ENCODE assay signal across 7 cellular contexts in genomic region chr20:25237610-25238318, GRCh38. TPM values are rescaled to one million over a fixed set of nuclear protein-coding genes. Genes with fewer than 3 reads are reported as not detected.
DNase-seq lines count a peak whose midpoint lies in the region; ATAC-seq and TF ChIP-seq lines count a peak whose summit lies in the region.

No MANE protein-coding gene starts in this region.

- H3K27me3 ChIP-seq in Karpas-422 (ENCODE audit: low read length) (no peaks in the 10 kb centered on the region), fibroblast of lung (ENCODE audit: control insufficient read depth, insufficient read depth, low read length) (no peaks in the 10 kb centered on the region), psoas muscle (ENCODE audit: insufficient read depth in 3 of 3, low read length in 2 of 3) (no peaks in the 10 kb centered on the region), H9 (ENCODE audit: insufficient read depth, low read length) (no peaks in the 10 kb centered on the region)

- TF ChIP-seq CTCF in fibroblast of lung (conservative IDR thresholded peaks at IDR 0.05 in 1 of 2, IDR thresholded peaks at IDR 0.05 in 1 of 2; ENCODE audit: low read depth in 1 of 2, low read length in 2 of 2) (no peak), psoas muscle (IDR thresholded peaks at IDR 0.05) (no peak), H9 (conservative IDR thresholded peaks at IDR 0.05) (no peak)

- H3K4me3 Mint-ChIP-seq in activated CD4-positive, alpha-beta memory T cell treated with anti-CD3 and anti-CD28 coated beads, Interleukin-2, amount 10 ng/mL, durations not matched to agents 7 days and 5 days: peak overlapping the region; percentile 48
- H3K4me3 Mint-ChIP-seq in H9: peak overlapping the region in 1 of 2 experiments; percentile 2; a peak in 1 of 5 replicates

- no peaks in the 10 kb centered on the region for H3K23me2 ChIP-seq in H9 (ENCODE audit: insufficient read length, low read depth, low read length, poor library complexity, severe bottlenecking)

- H3K4ac ChIP-seq in H9 (ENCODE audit: low read depth, low read length): no peak overlapping the region

- H3K4me1 ChIP-seq in Karpas-422 (ENCODE audit: low read length): peaks cover 97% of the 10 kb centered on the region
- H3K4me1 ChIP-seq in fibroblast of lung (ENCODE audit: control insufficient read depth, extremely low read depth, insufficient read depth, low read length): peaks cover 29% of the 10 kb centered on the region
- peaks cover 14% of the 10 kb centered on the region for H3K4me1 ChIP-seq in psoas muscle
- H3K4me1 ChIP-seq in H9 (ENCODE audit: insufficient read depth, low read length): no peaks in the 10 kb centered on the region

- H3K4me3 ChIP-seq in Karpas-422 (ENCODE audit: low read length) (no peak overlapping the region), fibroblast of lung (replicated peaks in 1 of 4; ENCODE audit: control extremely low read depth in 1 of 4, insufficient read depth in 1 of 4, low read depth in 3 of 4, low read length in 4 of 4) (no peak overlapping the region), psoas muscle (no peak overlapping the region)

- intact Hi-C loops in psoas muscle (cut with DNase I): no loop called here

- no peak overlapping the region for H3T11ph ChIP-seq in H9 (ENCODE audit: low read length)

- no peak overlapping the region for H4K5ac ChIP-seq in H9 (ENCODE audit: insufficient read length, low read depth, low read length)

- no peaks in the 10 kb centered on the region for H3K36me3 ChIP-seq in Karpas-422 (ENCODE audit: insufficient read depth, low read length)
- H3K36me3 ChIP-seq in fibroblast of lung (ENCODE audit: control insufficient read depth, insufficient read depth, low read length): no peaks in the 10 kb centered on the region
- H3K36me3 ChIP-seq in psoas muscle (ENCODE audit: insufficient read depth in 1 of 2, low read depth in 1 of 2): no peaks in the 10 kb centered on the region

- H2AK5ac ChIP-seq in H9 (ENCODE audit: insufficient read length, low read length): no peak overlapping the region

- H3K9me3 Mint-ChIP-seq in activated CD4-positive, alpha-beta memory T cell treated with anti-CD3 and anti-CD28 coated beads, Interleukin-2, amount 10 ng/mL, durations not matched to agents 7 days and 5 days: no peaks in the 10 kb centered on the region
- no peaks in the 10 kb centered on the region for H3K9me3 Mint-ChIP-seq in H9

- H2BK120ac ChIP-seq in H9 (ENCODE audit: low read depth, low read length, poor library complexity, severe bottlenecking): no peak overlapping the region

- H3K9me3 ChIP-seq in Karpas-422 (ENCODE audit: low read length) (no peaks in the 10 kb centered on the region), fibroblast of lung (ENCODE audit: control insufficient read depth, insufficient read depth, low read depth, low read length) (no peaks in the 10 kb centered on the region), psoas muscle (no peaks in the 10 kb centered on the region), H9 (ENCODE audit: control insufficient read depth, low read depth, low read length) (no peaks in the 10 kb centered on the region)

- H4K20me1 ChIP-seq in Karpas-422 (ENCODE audit: insufficient read depth, low read depth, low read length) (no peaks in the 10 kb centered on the region), fibroblast of lung (ENCODE audit: control insufficient read depth, extremely low read depth, insufficient read depth, low read length) (no peaks in the 10 kb centered on the region), H9 (ENCODE audit: control insufficient read depth, insufficient read depth, insufficient read length) (no peaks in the 10 kb centered on the region)

- H3K79me2 ChIP-seq in Karpas-422 (ENCODE audit: low read length) (no peaks in the 10 kb centered on the region), fibroblast of lung (ENCODE audit: control insufficient read depth, insufficient read depth, low read length) (no peaks in the 10 kb centered on the region), H9 (ENCODE audit: insufficient read depth, low read length) (no peaks in the 10 kb centered on the region)

- H3K27me3 Mint-ChIP-seq in activated CD4-positive, alpha-beta memory T cell treated with anti-CD3 and anti-CD28 coated beads, Interleukin-2, amount 10 ng/mL, durations not matched to agents 7 days and 5 days: peaks cover 18% of the 10 kb centered on the region
- H3K27me3 Mint-ChIP-seq in H9 (ENCODE audit: low read depth): peaks cover 4% of the 10 kb centered on the region

- POLR2A ChIA-PET in activated CD4-positive, alpha-beta memory T cell treated with anti-CD3 and anti-CD28 coated beads, Interleukin-2, amount 10 ng/mL, durations not matched to agents 7 days and 5 days (lab: Charles Lee): interaction anchor here (1.9 to 2.7 kb wide), 2 partner anchors 10 to 41 kb away, joined by 4 to 12 read pairs; partner anchors contain the start of gene PYGB

- no peak overlapping the region for H3K23ac ChIP-seq in H9 (ENCODE audit: insufficient read length, low read depth, low read length)

- no peak overlapping the region for H4K8ac ChIP-seq in H9 (replicated peaks; ENCODE audit: insufficient read length, low read depth, low read length)

- H2AFZ ChIP-seq in Karpas-422 (ENCODE audit: low read length) (no peak overlapping the region), fibroblast of lung (ENCODE audit: low read length) (no peak overlapping the region), H9 (ENCODE audit: low read length) (no peak overlapping the region)

- H3K79me1 ChIP-seq in H9 (ENCODE audit: insufficient read depth, low read depth, low read length, poor library complexity, severe bottlenecking): no peaks in the 10 kb centered on the region

- no peak overlapping the region for H2BK15ac ChIP-seq in H9 (ENCODE audit: low read depth, low read length)

- no peak overlapping the region for H3K18ac ChIP-seq in H9 (ENCODE audit: insufficient read length, low read depth, low read length)

- no peak overlapping the region for H3K14ac ChIP-seq in H9 (ENCODE audit: insufficient read depth, low read length)

- no peak for DNase-seq in Karpas-422
- DNase-seq in activated CD4-positive, alpha-beta memory T cell treated with anti-CD3 and anti-CD28 coated beads, Interleukin-2, amount 10 ng/mL, durations not matched to agents 7 days and 5 days: peak; percentile 72
- DNase-seq in fibroblast of lung (ENCODE audit: low read depth in 2 of 2): peak; percentile 99 to 100
- peak; percentile 70 to 72 for DNase-seq in psoas muscle
- no peak for DNase-seq in H9
- no peak for DNase-seq in NCI-H2227 treated with DMSO at 0.1 percent for 48 hours (lab: John Stamatoyannopoulos, UW)

- no peak overlapping the region for H4K91ac ChIP-seq in H9 (ENCODE audit: insufficient read length, low read depth, low read length)

- peak overlapping the region; percentile 78; the same call in 1 of the 2 replicates for H3K27ac ChIP-seq in Karpas-422 (ENCODE audit: low read length)
- peak overlapping the region; percentile 92 for H3K27ac ChIP-seq in fibroblast of lung (ENCODE audit: insufficient read depth, low read length)
- peak overlapping the region; percentile 71 for H3K27ac ChIP-seq in psoas muscle
- H3K27ac ChIP-seq in H9 (ENCODE audit: insufficient read length, low read depth, low read length): no peak overlapping the region

- ATAC-seq in GM18868 (IDR thresholded peaks at IDR 0.05; ENCODE audit: unreplicated experiment) (peak; percentile 70), psoas muscle (peak; percentile 90 to 96 (median 94))

- no peak overlapping the region for H2BK5ac ChIP-seq in H9 (ENCODE audit: insufficient read length, low read length)

- no peaks in the 10 kb centered on the region for H3K36me3 Mint-ChIP-seq in activated CD4-positive, alpha-beta memory T cell treated with anti-CD3 and anti-CD28 coated beads, Interleukin-2, amount 10 ng/mL, durations not matched to agents 7 days and 5 days (ENCODE audit: low read depth)
- no peaks in the 10 kb centered on the region for H3K36me3 Mint-ChIP-seq in H9 (ENCODE audit: insufficient read depth in 1 of 3, low read depth in 3 of 3)

- no peak overlapping the region for H3K4me2 ChIP-seq in Karpas-422 (ENCODE audit: low read depth, low read length, poor library complexity, severe bottlenecking)
- peak overlapping the region; percentile 65 for H3K4me2 ChIP-seq in fibroblast of lung (ENCODE audit: extremely low read depth, insufficient read depth, low read length)
- no peak overlapping the region for H3K4me2 ChIP-seq in H9 (ENCODE audit: insufficient read depth, insufficient read length, low read length)

- no peak overlapping the region for H2BK20ac ChIP-seq in H9 (ENCODE audit: low read depth, low read length, poor library complexity, severe bottlenecking)

- no peak overlapping the region for H3K56ac ChIP-seq in H9 (ENCODE audit: insufficient read length, low read depth, low read length)

- H3K4me1 Mint-ChIP-seq in activated CD4-positive, alpha-beta memory T cell treated with anti-CD3 and anti-CD28 coated beads, Interleukin-2, amount 10 ng/mL, durations not matched to agents 7 days and 5 days: peaks cover 20% of the 10 kb centered on the region
- H3K4me1 Mint-ChIP-seq in H9: peaks cover 35 to 39% of the 10 kb centered on the region in 2 experiments

- H3K9ac ChIP-seq in Karpas-422 (ENCODE audit: low read length): no peak overlapping the region
- H3K9ac ChIP-seq in fibroblast of lung (ENCODE audit: insufficient read depth, low read length): peak overlapping the region; percentile 32
- H3K9ac ChIP-seq in H9 (ENCODE audit: extremely low read depth, insufficient read length, low read length): no peak overlapping the region

- 42 to 58% (median 47%) methylated on average over 10 of the region's 10 CpGs for WGBS in psoas muscle, 3 donors
- no CpG with 5 or more reads among the region's 10 CpGs for WGBS in H9 (ENCODE audit: extremely low coverage, insufficient read length, low lambda C conversion rate)

- CTCF ChIA-PET in activated CD4-positive, alpha-beta memory T cell treated with anti-CD3 and anti-CD28 coated beads, Interleukin-2, amount 10 ng/mL, durations not matched to agents 7 days and 5 days (lab: Charles Lee): interaction anchor here (1.0 kb wide), 1 partner anchor 61 kb away, joined by 3 read pairs; no protein-coding TSS in a partner anchor

- H2BK12ac ChIP-seq in H9 (ENCODE audit: insufficient read length, low read depth, low read length): no peak overlapping the region

- H3K9me2 ChIP-seq in Karpas-422 (replicated peaks; ENCODE audit: insufficient read depth, low read length): no peaks in the 10 kb centered on the region

- H3K27ac Mint-ChIP-seq in activated CD4-positive, alpha-beta memory T cell treated with anti-CD3 and anti-CD28 coated beads, Interleukin-2, amount 10 ng/mL, durations not matched to agents 7 days and 5 days: peak overlapping the region; percentile 86
- H3K27ac Mint-ChIP-seq in H9: no peak overlapping the region; a peak in 2 of 7 replicates

RNA-seq across cellular contexts. Expression of gene PYGB, which starts 10.1 kb away (rescaled TPM):
- total RNA-seq in Karpas-422 (2014; rRNA removed; shearing (Covaris generic); ENCODE audit: low replicate concordance): 188 and 302 TPM in 2 replicates
- 10 to 100 TPM; 28.4 to 29.8 TPM for total RNA-seq in activated CD4-positive, alpha-beta memory T cell treated with anti-CD3 and anti-CD28 coated beads, Interleukin-2, amount 10 ng/mL, durations not matched to agents 7 days and 5 days
- 81.7 and 89.5 TPM in 2 replicates for total RNA-seq in fibroblast of lung
- polyA plus RNA-seq in fibroblast of lung: 37.0 and 45.9 TPM in 2 replicates
- polyA plus RNA-seq in fibroblast of lung (2012): 68.9 and 88.6 TPM in 2 replicates
- 127 and 141 TPM in 2 replicates for polyA minus RNA-seq in fibroblast of lung (ENCODE audit: low replicate concordance)
- 10 to 100 TPM in 2 of 4 donors, 1 to 10 TPM in 2; 7.8 to 22.3 (median 10.6) TPM for total RNA-seq in psoas muscle
- 1 to 10 TPM; 4.9 to 9.5 (median 8.6) TPM for polyA plus RNA-seq in psoas muscle
- total RNA-seq in H9 (2021): 46.9 TPM in 2 replicates

RNA-seq across cellular contexts. Expression of gene ENTPD6, which starts 42.3 kb away (rescaled TPM):
- 100 and 125 TPM in 2 replicates for total RNA-seq in Karpas-422 (2014; rRNA removed; shearing (Covaris generic); ENCODE audit: low replicate concordance)
- 10 to 100 TPM; 47.7 to 48.2 TPM for total RNA-seq in activated CD4-positive, alpha-beta memory T cell treated with anti-CD3 and anti-CD28 coated beads, Interleukin-2, amount 10 ng/mL, durations not matched to agents 7 days and 5 days
- total RNA-seq in fibroblast of lung: 49.6 and 56.5 TPM in 2 replicates
- 45.7 and 59.9 TPM in 2 replicates for polyA plus RNA-seq in fibroblast of lung
- 42.7 and 61.6 TPM in 2 replicates for polyA plus RNA-seq in fibroblast of lung (2012)
- polyA minus RNA-seq in fibroblast of lung (ENCODE audit: low replicate concordance): 84.2 and 94.2 TPM in 2 replicates
- total RNA-seq in psoas muscle: 10 to 100 TPM; 28.7 to 42.1 (median 34.6) TPM
- polyA plus RNA-seq in psoas muscle: 10 to 100 TPM; 38.9 to 65.3 (median 50.5) TPM
- total RNA-seq in H9 (2021): 51.4 and 57.4 TPM in 2 replicates

Comparison
In these comparisons a context has a peak if more than half of its experiments do, and no peak if none do; other contexts are left out.
1. DNase-seq: peak in activated CD4-positive, alpha-beta memory T cell treated with anti-CD3 and anti-CD28 coated beads, Interleukin-2, amount 10 ng/mL, durations not matched to agents 7 days and 5 days (single experiment), fibroblast of lung (2 of 2) and psoas muscle (2 of 2); none in Karpas-422 (single experiment), H9 (single experiment) and NCI-H2227 treated with DMSO at 0.1 percent for 48 hours (single experiment).